ENCODE assay signal across 18 cellular contexts in genomic region chr1:116561563-116561962, GRCh38. TPM values are rescaled to one million over a fixed set of nuclear protein-coding genes. Genes with fewer than 3 reads are reported as not detected.
A peak's percentile ranks its signal among the peaks of the same experiment; 100 is the strongest.
DNase-seq lines count a peak whose midpoint lies in the region; ATAC-seq, FAIRE-seq and TF ChIP-seq lines count a peak whose summit lies in the region.
"Had no signal": no experiment of that assay in that cellular context is flagged by ENCODE, and none has a peak within 500 bp of the region (broad histone marks: within the 10 kb centered on the region; RNA-seq: fewer than 3 reads in every experiment).

No MANE protein-coding gene starts in this region.

- H3K36me3 ChIP-seq in right lobe of liver (no peaks in the 10 kb centered on the region), HepG2 (replicated peaks in 1 of 2; ENCODE audit: control insufficient read depth in 1 of 2, insufficient read depth in 2 of 2, low read length in 2 of 2) (peaks cover 0 to 4% of the 10 kb centered on the region in 2 experiments; a peak in 1 of 5 replicates), Loucy (ENCODE audit: insufficient read depth, low read length) (no peaks in the 10 kb centered on the region)
- H3K36me3 ChIP-seq: SJSA1 had no signal

- H3K9ac ChIP-seq in HepG2 (ENCODE audit: insufficient read depth, low read depth, low read length) (no peak overlapping the region), Loucy (ENCODE audit: low read depth, low read length, poor library complexity, severe bottlenecking) (no peak overlapping the region)

- H4K20me1 ChIP-seq in HepG2 (ENCODE audit: insufficient read depth, low read length): no peaks in the 10 kb centered on the region
- H4K20me1 ChIP-seq in Loucy (ENCODE audit: insufficient read depth, low read length, poor library complexity, severe bottlenecking): peaks cover 13% of the 10 kb centered on the region

- H3K4me3 ChIP-seq in right lobe of liver (no peak overlapping the region), HepG2 (replicated peaks in 1 of 3; ENCODE audit: insufficient read depth in 1 of 3, low read depth in 2 of 3, low read length in 3 of 3) (no peak overlapping the region), Loucy (ENCODE audit: low read length, poor library complexity, severe bottlenecking) (peak overlapping the region; percentile 7)
- H3K4me3 ChIP-seq: SJSA1 had no signal

- H3K9me2 ChIP-seq in Loucy (replicated peaks; ENCODE audit: low read depth, low read length): no peaks in the 10 kb centered on the region

- H3K4me3 Mint-ChIP-seq in stimulated activated naive B cell treated with anti-CD40 and anti-IgM and Interleukin-4, amounts not matched to agents 10 μg/mL and 1 μg/mL and 100 μg/mL, for 72 hours: peak overlapping the region; percentile 32 to 53
- H3K4me3 Mint-ChIP-seq: H9 had no signal

- CTCF ChIA-PET in HepG2 (lab: Yijun Ruan, JAX; ENCODE audit: low intra/inter-chr PET ratio, low total read pairs): no interaction called here

- no peak for TF ChIP-seq POLR2A in right lobe of liver (IDR thresholded peaks at IDR 0.05)
- no peak for TF ChIP-seq POLR2A in HepG2 (IDR thresholded peaks at IDR 0.05; ENCODE audit: insufficient read depth in 1 of 2, low read depth in 2 of 2, low read length in 2 of 2)

- H3K79me2 ChIP-seq in HepG2 (ENCODE audit: insufficient read depth, low read length): peaks cover 2% of the 10 kb centered on the region
- peaks cover 96% of the 10 kb centered on the region for H3K79me2 ChIP-seq in Loucy (ENCODE audit: insufficient read depth, low read length)

- H3K4me1 Mint-ChIP-seq in stimulated activated naive B cell treated with anti-CD40 and anti-IgM and Interleukin-4, amounts not matched to agents 10 μg/mL and 1 μg/mL and 100 μg/mL, for 72 hours: peaks cover 63 to 97% of the 10 kb centered on the region in 2 donors

- H3K27me3 Mint-ChIP-seq in stimulated activated naive B cell treated with anti-CD40 and anti-IgM and Interleukin-4, amounts not matched to agents 10 μg/mL and 1 μg/mL and 100 μg/mL, for 72 hours: no peaks in the 10 kb centered on the region

- TF ChIP-seq CTCF in right lobe of liver (IDR thresholded peaks at IDR 0.05) (no peak), HepG2 (CRISPR knock-in tag; IDR thresholded peaks at IDR 0.05) (no peak), Loucy (conservative IDR thresholded peaks at IDR 0.05; ENCODE audit: low read length) (no peak)

- TF ChIP-seq EP300 in HepG2 (IDR thresholded peaks at IDR 0.05; ENCODE audit: low read depth in 2 of 2, low read length in 2 of 2) (no peak), HepG2 (CRISPR knock-in tag; IDR thresholded peaks at IDR 0.05; ENCODE audit: borderline replicate concordance) (no peak)

- no peaks in the 10 kb centered on the region for H3F3A ChIP-seq in Loucy (ENCODE audit: low read depth)

- TF ChIP-seq RAD21 in HepG2 (CRISPR knock-in tag; IDR thresholded peaks at IDR 0.05): no peak

- no TSS peak for BruUV-seq in HepG2 (replicated peaks; lab: Mats Ljungman, UMichigan)

- H3K27ac ChIP-seq in right lobe of liver (no peak overlapping the region), HepG2 (ENCODE audit: extremely low read length, insufficient read depth, low read length) (no peak overlapping the region)
- H3K27ac ChIP-seq: SJSA1 had no signal

- H2AFZ ChIP-seq in HepG2 (ENCODE audit: low read length) (no peak overlapping the region), Loucy (ENCODE audit: low read length) (no peak overlapping the region)

- H3K36me3 Mint-ChIP-seq in stimulated activated naive B cell treated with anti-CD40 and anti-IgM and Interleukin-4, amounts not matched to agents 10 μg/mL and 1 μg/mL and 100 μg/mL, for 72 hours: peaks cover 64 to 80% of the 10 kb centered on the region in 2 donors

- H3K9me3 ChIP-seq in right lobe of liver (no peaks in the 10 kb centered on the region), HepG2 (ENCODE audit: low read length) (peaks cover 13% of the 10 kb centered on the region), Loucy (ENCODE audit: insufficient read depth, low read depth, low read length) (peaks cover 14% of the 10 kb centered on the region; the same call in 1 of the 2 replicates)
- H3K9me3 ChIP-seq: SJSA1 had no signal

- POLR2A ChIA-PET in HepG2 (lab: Yijun Ruan, JAX): no interaction called here

- peaks cover 24 to 34% of the 10 kb centered on the region in 2 donors for H3K9me3 Mint-ChIP-seq in stimulated activated naive B cell treated with anti-CD40 and anti-IgM and Interleukin-4, amounts not matched to agents 10 μg/mL and 1 μg/mL and 100 μg/mL, for 72 hours

- H3K27me3 ChIP-seq in right lobe of liver (no peaks in the 10 kb centered on the region), HepG2 (ENCODE audit: control insufficient read depth in 1 of 2, insufficient read depth in 2 of 2, low read length in 2 of 2) (no peaks in the 10 kb centered on the region), Loucy (ENCODE audit: insufficient read depth, low read length, poor library complexity, severe bottlenecking) (no peaks in the 10 kb centered on the region)
- H3K27me3 ChIP-seq: SJSA1 had no signal

- no peak for FAIRE-seq in HepG2 (lab: Jason Lieb, UNC)
- FAIRE-seq: D721Med had no signal

- peak in 3 of 4 donors; percentile 39 to 58 (median 44) for ATAC-seq in right lobe of liver
- no peak for ATAC-seq in HepG2
- peak; percentile 62 for ATAC-seq in left colon
- no peak for ATAC-seq in stimulated activated naive B cell treated with anti-CD40 and anti-IgM and Interleukin-4, amounts not matched to agents 10 μg/mL and 1 μg/mL and 100 μg/mL, for 72 hours (replicated peaks)
- no peak for ATAC-seq in HG02678 (IDR thresholded peaks at IDR 0.05; ENCODE audit: unreplicated experiment)
- no peak for ATAC-seq in GM18861 (IDR thresholded peaks at IDR 0.05; ENCODE audit: unreplicated experiment)
- no peak for ATAC-seq in esophagus mucosa
- ATAC-seq: PC-3 had no signal

- no peak overlapping the region for H3K4me2 ChIP-seq in HepG2 (ENCODE audit: low read depth, low read length)
- peak overlapping the region; percentile 39 for H3K4me2 ChIP-seq in Loucy (ENCODE audit: low read depth, low read length, poor library complexity, severe bottlenecking)

- DNase-seq in right lobe of liver: no peak
- no peak for DNase-seq in HepG2 (ENCODE audit: low spot score)
- no peak for DNase-seq in left colon
- DNase-seq in stimulated activated naive B cell treated with anti-CD40 and anti-IgM and Interleukin-4, amounts not matched to agents 10 μg/mL and 1 μg/mL and 100 μg/mL, for 72 hours: no peak
- DNase-seq: DND-41, GDM1, H9, NCI-H1048, NCI-H1694 treated with DMSO at 0.1 percent for 48 hours, NCI-H345, NCI-H526 treated with DMSO at 0.1 percent for 48 hours, PC-3 had no signal

- H3K4me1 ChIP-seq in right lobe of liver: no peaks in the 10 kb centered on the region
- H3K4me1 ChIP-seq in HepG2 (ENCODE audit: insufficient read depth, low read length): no peaks in the 10 kb centered on the region
- H3K4me1 ChIP-seq in Loucy (ENCODE audit: insufficient read depth, low read length, poor library complexity, severe bottlenecking): peaks cover 49% of the 10 kb centered on the region

- intact Hi-C loops in right lobe of liver (cut with DNase I) (no loop called here), HepG2 (cut with micrococcal nuclease; ENCODE audit: unreplicated experiment) (no loop called here), left colon (cut with DNase I, micrococcal nuclease) (no loop called here)

- H3K27ac Mint-ChIP-seq in stimulated activated naive B cell treated with anti-CD40 and anti-IgM and Interleukin-4, amounts not matched to agents 10 μg/mL and 1 μg/mL and 100 μg/mL, for 72 hours: peak overlapping the region; percentile 80
- H3K27ac Mint-ChIP-seq: H9 had no signal

- in situ Hi-C loops in HepG2 (cut with HindIII; ENCODE audit: extremely low pct_ligation_motif_present, low pct_unique_long_range_greater_than_20kb): no loop called here

TF ChIP-seq in HepG2, 621 proteins besides CTCF, POLR2A, EP300 and RAD21 (continues in another document):
- TF ChIP-seq SMARCE1 (IDR thresholded peaks at IDR 0.05; ENCODE audit: borderline replicate concordance) (no peak), ISX (CRISPR knock-in tag; conservative IDR thresholded peaks at IDR 0.05) (no peak), ZNF143 (CRISPR knock-in tag; IDR thresholded peaks at IDR 0.05) (no peak)

RNA-seq across cellular contexts. Expression of gene CD58, which starts 9.3 kb away (rescaled TPM):
- 10 to 100 TPM in 2 of 6 experiments, 1 to 10 TPM in 4; 3.5 to 13.8 (median 7.5) TPM for total RNA-seq in right lobe of liver
- 5.3 and 9.4 TPM in 2 replicates for total RNA-seq in HepG2 (2016; rRNA removed; fragmentation: Illumina TruSeq; extraction: Trizol)
- total RNA-seq in HepG2 (2016; cell fraction: cytosol; rRNA removed; fragmentation: Illumina TruSeq; extraction: Trizol; ENCODE audit: low read depth): 2.0 and 2.9 TPM in 2 replicates
- 6.5 and 11.0 TPM in 2 replicates for total RNA-seq in HepG2 (2016; cell fraction: insoluble cytoplasmic fraction; rRNA removed; fragmentation: Illumina TruSeq; extraction: Trizol)
- 1.8 and 2.9 TPM in 2 replicates for total RNA-seq in HepG2 (2016; cell fraction: membrane; rRNA removed; fragmentation: Illumina TruSeq; extraction: Trizol)
- total RNA-seq in HepG2 (2016; cell fraction: nucleus; rRNA removed; fragmentation: Illumina TruSeq; extraction: Trizol): 10.7 and 13.5 TPM in 2 replicates
- polyA plus RNA-seq in HepG2 (2011; rRNA removed): 10.3 and 13.5 TPM in 2 replicates
- 4.3 and 8.4 TPM in 2 replicates for polyA plus RNA-seq in HepG2 (2011; cell fraction: cytosol; rRNA removed)
- 4.4 and 5.3 TPM in 2 replicates for polyA plus RNA-seq in HepG2 (2011; cell fraction: nucleus; rRNA removed)
- 6.7 and 7.2 TPM in 2 replicates for polyA plus RNA-seq in HepG2 (2012)
- 1.5 and 2.2 TPM in 2 replicates for polyA plus RNA-seq in HepG2 (2016; cell fraction: cytosol; fragmentation: Illumina TruSeq; extraction: Trizol; ENCODE audit: low read depth)
- polyA plus RNA-seq in HepG2 (2016; cell fraction: insoluble cytoplasmic fraction; fragmentation: Illumina TruSeq; extraction: Trizol; ENCODE audit: low read depth): 3.9 and 7.0 TPM in 2 replicates
- polyA plus RNA-seq in HepG2 (2016; cell fraction: membrane; fragmentation: Illumina TruSeq; extraction: Trizol; ENCODE audit: low read depth): 1.6 and 2.2 TPM in 2 replicates
- polyA plus RNA-seq in HepG2 (2016; cell fraction: nucleus; fragmentation: Illumina TruSeq; extraction: Trizol; ENCODE audit: insufficient read depth, low read depth): 17.8 and 18.5 TPM in 2 replicates
- 5.4 and 19.6 TPM in 2 replicates for polyA minus RNA-seq in HepG2 (2011; rRNA and poly(A)+ RNA removed; ENCODE audit: low replicate concordance)
- polyA minus RNA-seq in HepG2 (2011; cell fraction: cytosol; rRNA and poly(A)+ RNA removed): 2.8 and 5.9 TPM in 2 replicates
- polyA minus RNA-seq in HepG2 (2011; cell fraction: nucleus; rRNA and poly(A)+ RNA removed): 8.7 and 10.6 TPM in 2 replicates
- total RNA-seq in left colon: 10 to 100 TPM; 30.0 to 34.1 TPM
- total RNA-seq in esophagus mucosa: 19.8 TPM

Comparison
In these comparisons a context has a peak if more than half of its experiments do, and no peak if none do; other contexts are left out.
1. ATAC-seq: peak in right lobe of liver (3 of 4) and left colon (single experiment); none in HepG2 (single experiment), stimulated activated naive B cell treated with anti-CD40 and anti-IgM and Interleukin-4, amounts not matched to agents 10 μg/mL and 1 μg/mL and 100 μg/mL, for 72 hours (0 of 2), HG02678 (single experiment), GM18861 (single experiment) and esophagus mucosa (single experiment).